8 cellular contexts compared by ENCODE assay signal in the genomic region with DNA sequence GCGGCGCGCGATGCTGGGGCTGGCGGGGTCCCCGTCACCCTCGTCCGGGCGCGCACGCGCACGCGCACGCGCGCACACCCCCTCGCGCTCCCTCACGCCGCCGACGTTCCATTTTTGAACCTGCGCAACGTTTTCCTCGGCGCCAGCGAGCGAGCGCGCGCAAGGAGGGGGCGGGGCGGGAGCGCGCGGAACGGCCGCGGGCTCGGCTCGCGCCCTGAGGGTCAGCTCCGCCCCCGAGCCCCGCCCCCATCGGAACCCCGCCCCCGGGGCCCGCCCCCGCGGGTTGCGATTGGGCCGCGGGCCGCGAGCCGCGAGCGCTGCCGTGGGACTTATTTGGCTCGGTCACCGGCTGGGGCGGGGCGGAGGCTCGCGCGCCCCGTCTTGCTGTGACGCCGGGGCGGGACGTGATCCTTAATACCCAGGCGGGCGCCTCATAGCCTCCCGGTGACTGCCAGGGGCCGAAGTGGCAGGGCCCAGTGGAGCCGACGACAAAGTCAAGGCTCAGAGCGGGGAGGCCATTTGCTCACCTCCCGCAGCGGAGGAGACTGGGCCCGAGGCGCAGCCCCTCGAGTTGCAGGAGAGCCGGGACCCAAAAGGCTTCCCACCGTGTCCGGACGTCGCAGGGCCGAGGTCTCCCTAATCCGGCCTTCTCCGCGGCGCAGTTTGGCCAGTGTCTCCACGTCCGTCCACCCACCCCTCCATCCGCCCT. TPM values are rescaled to one million over a fixed set of nuclear protein-coding genes. Genes with fewer than 3 reads are reported as not detected.
DNase-seq lines count a peak whose midpoint lies in the region; ATAC-seq and TF ChIP-seq lines count a peak whose summit lies in the region.

Gene CBX7, minus strand, starts transcription at position 170 of the 709 bp plus-strand sequence. CDS start 236 bp downstream, outside the sequence.

- H3K27me3 Mint-ChIP-seq in dendritic cell treated with granulocyte-macrophage colony-stimulating factor and Interleukin-4, amounts not matched to agents 40 ng/mL and 50 ng/mL, for 4 days, result peaks cover 45% of the 10 kb centered on the region

- peak within 1 kb of the TSS; percentile 83 to 91 (median 86) for H3K27ac ChIP-seq in right lobe of liver

- peak within 1 kb of the TSS; percentile 67 to 89 (median 76) for H3K4me3 ChIP-seq in right lobe of liver

- H3K36me3 Mint-ChIP-seq in dendritic cell treated with granulocyte-macrophage colony-stimulating factor and Interleukin-4, amounts not matched to agents 40 ng/mL and 50 ng/mL, for 4 days (ENCODE audit: low read depth), result peaks cover 30% of the 10 kb centered on the region

- TF ChIP-seq CTCF in AG09319 (IDR thresholded peaks at IDR 0.05; ENCODE audit: low read depth, low read length), result no peak
- no peak for TF ChIP-seq CTCF in right lobe of liver (IDR thresholded peaks at IDR 0.05)

- no peaks in the 10 kb centered on the region for H3K27me3 ChIP-seq in right lobe of liver

- peaks cover 52% of the 10 kb centered on the region for H3K4me1 Mint-ChIP-seq in dendritic cell treated with granulocyte-macrophage colony-stimulating factor and Interleukin-4, amounts not matched to agents 40 ng/mL and 50 ng/mL, for 4 days (ENCODE audit: low read depth)

- peak; percentile 66 for TF ChIP-seq POLR2A in right lobe of liver (IDR thresholded peaks at IDR 0.05)

- ATAC-seq in GM18909 (IDR thresholded peaks at IDR 0.05; ENCODE audit: poor library complexity, unreplicated experiment) (peak; percentile 81), HG03175 (IDR thresholded peaks at IDR 0.05; ENCODE audit: unreplicated experiment) (peak; percentile 79), right lobe of liver (peak; percentile 88 to 96 (median 92))

- WGBS in right lobe of liver (ENCODE audit: insufficient coverage, low coverage, low lambda C conversion rate, missing lambda C conversion rate), result 2% methylated on average over 7 of the region's 98 CpGs

- peaks cover 0 to 22% (median 0%) of the 10 kb centered on the region in 4 donors for H3K4me1 ChIP-seq in right lobe of liver

- intact Hi-C loops in dendritic cell treated with granulocyte-macrophage colony-stimulating factor and Interleukin-4, amounts not matched to agents 40 ng/mL and 50 ng/mL, for 4 days (cut with micrococcal nuclease), result no loop called here
- intact Hi-C loops in right lobe of liver (cut with DNase I), result no loop called here

- peak within 1 kb of the TSS; percentile 77 for H3K27ac Mint-ChIP-seq in dendritic cell treated with granulocyte-macrophage colony-stimulating factor and Interleukin-4, amounts not matched to agents 40 ng/mL and 50 ng/mL, for 4 days

- peaks cover 0 to 2% (median 0%) of the 10 kb centered on the region in 4 donors for H3K36me3 ChIP-seq in right lobe of liver

- H3K4me3 Mint-ChIP-seq in dendritic cell treated with granulocyte-macrophage colony-stimulating factor and Interleukin-4, amounts not matched to agents 40 ng/mL and 50 ng/mL, for 4 days, result peak within 1 kb of the TSS; percentile 73

- H3K9me3 Mint-ChIP-seq in dendritic cell treated with granulocyte-macrophage colony-stimulating factor and Interleukin-4, amounts not matched to agents 40 ng/mL and 50 ng/mL, for 4 days, result no peaks in the 10 kb centered on the region

- DNase-seq in AG09319 (ENCODE audit: extremely low read depth, low read depth), result peak; percentile 53
- DNase-seq in NCI-H526 treated with DMSO at 0.1 percent for 48 hours (lab: John Stamatoyannopoulos, UW), result peak; percentile 29
- peak; percentile 82 to 84 for DNase-seq in activated CD4-positive, alpha-beta T cell treated with anti-CD3 and anti-CD28 coated beads, Interleukin-2, amount 50 U/mL, for 4 hours
- DNase-seq in right lobe of liver, result peak; percentile 96 to 97 (median 96)
- DNase-seq in stimulated activated CD4-positive, alpha-beta T cell treated with anti-CD3 and anti-CD28 coated beads, Interleukin-4, amount 100 ng/mL, for 48 hours (ENCODE audit: low read depth in 2 of 2), result peak; percentile 79 to 83

- H3K9me3 ChIP-seq in right lobe of liver, result no peaks in the 10 kb centered on the region

RNA-seq across cellular contexts. Expression of gene CBX7, which starts in this region (rescaled TPM):
- 10 to 100 TPM in 5 of 6 experiments, 1 to 10 TPM in 1; 8.0 to 14.5 (median 12.9) TPM for total RNA-seq in right lobe of liver

Comparison
In these comparisons a context has a peak if more than half of its experiments do, and no peak if none do; other contexts are left out.
1. Peak in every context shown above with its lines: DNase-seq, ATAC-seq, H3K4me3 ChIP-seq and H3K27ac ChIP-seq.
2. DNase-seq: peak in every context shown above with its lines; median percentile 96 in right lobe of liver; 83 in activated CD4-positive, alpha-beta T cell treated with anti-CD3 and anti-CD28 coated beads, Interleukin-2, amount 50 U/mL, for 4 hours; 81 in stimulated activated CD4-positive, alpha-beta T cell treated with anti-CD3 and anti-CD28 coated beads, Interleukin-4, amount 100 ng/mL, for 48 hours; 53 in AG09319; 29 in NCI-H526 treated with DMSO at 0.1 percent for 48 hours.